2 cellular contexts compared by ENCODE assay signal in the genomic region with DNA sequence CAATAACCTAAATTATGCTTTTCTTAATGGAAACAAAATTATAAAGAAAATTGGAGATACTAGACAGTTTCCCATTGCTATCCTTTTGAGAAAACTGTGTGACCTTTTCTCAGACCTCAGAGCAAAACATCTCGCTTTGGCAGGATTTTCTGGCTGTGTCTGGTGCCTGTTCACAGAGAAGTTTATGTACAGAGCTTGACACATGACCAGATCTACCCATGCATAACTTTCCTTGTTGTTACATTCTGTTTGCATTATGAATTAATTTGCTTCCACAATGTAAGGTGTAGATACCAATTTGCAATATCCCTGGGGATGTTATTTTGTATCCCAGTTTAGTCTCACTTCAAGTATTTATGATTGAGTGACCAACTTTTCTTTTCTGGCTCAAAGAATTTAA.
TF ChIP-seq lines count a peak whose summit lies in the region.

No MANE protein-coding gene starts in this region.

TF ChIP-seq in liver, 16 proteins besides CTCF, POLR2A, EP300 and RAD21 (continued from another document):
- no peak for TF ChIP-seq FOXA1 (IDR thresholded peaks at IDR 0.05)

TF ChIP-seq in HepG2, 621 proteins besides CTCF, POLR2A, EP300 and RAD21 (continued from another document):
- TF ChIP-seq FOXM1 (CRISPR knock-in tag; IDR thresholded peaks at IDR 0.05): no peak
- TF ChIP-seq MTF2 (CRISPR knock-in tag; IDR thresholded peaks at IDR 0.05; ENCODE audit: borderline replicate concordance): no peak
- TF ChIP-seq, protein P1, sequence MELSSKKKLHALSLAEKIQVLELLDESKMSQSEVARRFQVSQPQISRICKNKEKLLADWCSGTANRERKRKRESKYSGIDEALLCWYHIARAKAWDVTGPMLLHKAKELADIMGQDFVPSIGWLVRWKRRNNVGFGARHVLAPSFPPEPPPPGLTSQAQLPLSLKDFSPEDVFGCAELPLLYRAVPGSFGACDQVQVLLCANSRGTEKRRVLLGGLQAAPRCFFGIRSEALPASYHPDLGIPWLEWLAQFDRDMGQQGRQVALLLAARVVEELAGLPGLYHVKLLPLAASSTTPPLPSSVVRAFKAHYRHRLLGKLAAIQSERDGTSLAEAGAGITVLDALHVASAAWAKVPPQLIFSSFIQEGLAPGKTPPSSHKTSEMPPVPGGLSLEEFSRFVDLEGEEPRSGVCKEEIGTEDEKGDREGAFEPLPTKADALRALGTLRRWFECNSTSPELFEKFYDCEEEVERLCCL (CRISPR knock-in tag; IDR thresholded peaks at IDR 0.05; ENCODE audit: borderline replicate concordance): no peak
- no peak for TF ChIP-seq ZNF770 (CRISPR knock-in tag; IDR thresholded peaks at IDR 0.05)
- no peak for TF ChIP-seq ZNF225 (CRISPR knock-in tag; IDR thresholded peaks at IDR 0.05)
- no peak for TF ChIP-seq IKZF1 (IDR thresholded peaks at IDR 0.05)
- TF ChIP-seq, protein P2, sequence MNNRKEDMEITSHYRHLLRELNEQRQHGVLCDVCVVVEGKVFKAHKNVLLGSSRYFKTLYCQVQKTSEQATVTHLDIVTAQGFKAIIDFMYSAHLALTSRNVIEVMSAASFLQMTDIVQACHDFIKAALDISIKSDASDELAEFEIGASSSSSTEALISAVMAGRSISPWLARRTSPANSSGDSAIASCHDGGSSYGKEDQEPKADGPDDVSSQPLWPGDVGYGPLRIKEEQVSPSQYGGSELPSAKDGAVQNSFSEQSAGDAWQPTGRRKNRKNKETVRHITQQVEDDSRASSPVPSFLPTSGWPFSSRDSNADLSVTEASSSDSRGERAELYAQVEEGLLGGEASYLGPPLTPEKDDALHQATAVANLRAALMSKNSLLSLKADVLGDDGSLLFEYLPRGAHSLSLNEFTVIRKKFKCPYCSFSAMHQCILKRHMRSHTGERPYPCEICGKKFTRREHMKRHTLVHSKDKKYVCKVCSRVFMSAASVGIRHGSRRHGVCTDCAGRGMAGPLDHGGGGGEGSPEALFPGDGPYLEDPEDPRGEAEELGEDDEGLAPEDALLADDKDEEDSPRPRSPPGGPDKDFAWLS (CRISPR knock-in tag; IDR thresholded peaks at IDR 0.05; ENCODE audit: borderline replicate concordance): no peak
- TF ChIP-seq ZFYVE20 (CRISPR knock-in tag; IDR thresholded peaks at IDR 0.05; ENCODE audit: borderline replicate concordance, low read depth): no peak
